Comparison of ENCODE assay signal across 1 cellular context in the genomic region with DNA sequence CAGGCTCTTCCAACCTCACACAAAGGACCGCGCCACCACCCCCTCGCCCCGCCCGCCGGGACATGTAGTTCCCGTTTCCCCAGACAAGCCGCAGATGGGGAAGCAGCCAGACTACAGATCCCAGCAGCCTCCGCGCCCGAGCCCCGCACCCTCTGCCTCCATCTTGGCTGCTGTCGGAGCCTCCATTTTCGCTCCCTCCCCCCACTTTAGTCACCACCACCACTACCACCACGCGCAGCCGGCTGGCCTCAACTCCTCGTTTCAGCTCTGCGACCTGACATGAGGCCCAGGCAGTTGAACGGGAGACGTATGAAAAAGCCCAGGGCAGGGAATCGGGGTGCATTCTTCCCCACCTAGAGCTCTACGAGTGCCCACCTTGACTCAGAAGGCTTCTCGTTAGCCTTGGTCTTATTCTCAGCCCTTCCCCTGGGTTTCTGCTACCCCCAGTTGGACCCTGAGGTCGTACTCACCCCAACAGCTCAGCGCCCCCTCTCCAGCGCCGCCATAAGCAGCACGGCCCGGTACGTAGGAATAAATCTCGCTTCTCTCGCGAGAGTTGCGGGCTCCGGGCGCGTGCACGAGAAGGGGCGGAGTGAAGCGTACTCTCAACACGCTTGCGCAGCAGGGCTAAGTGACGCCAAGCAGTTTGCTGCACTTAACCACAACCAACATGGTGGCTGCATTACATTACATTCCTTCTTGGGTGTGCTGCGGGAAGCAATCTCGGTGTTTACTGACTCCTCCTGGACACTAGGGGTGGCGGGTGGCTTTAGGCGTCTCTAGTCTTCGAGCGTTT.
TF ChIP-seq lines count a peak whose summit lies in the region.

A gene (minus strand): TSS at position 530 of the 796 bp plus-strand sequence. CDS start 18,094 bp downstream, outside the sequence.

TF ChIP-seq in K562, 482 proteins besides CTCF, POLR2A, EP300 and RAD21 (continued from another document and continues in another):
- TF ChIP-seq CEBPG (CRISPR knock-in tag; IDR thresholded peaks at IDR 0.05) (no peak), CEBPG (tag; conservative IDR thresholded peaks at IDR 0.05 in 1 of 2, IDR thresholded peaks at IDR 0.05 in 1 of 2) (no peak), ZNF717 (CRISPR knock-in tag; IDR thresholded peaks at IDR 0.05) (peak; percentile 16; the same call in 1 of the 2 replicates), HDGF (IDR thresholded peaks at IDR 0.05) (no peak; the same call in 1 of the 2 replicates), FIP1L1 (IDR thresholded peaks at IDR 0.05; ENCODE audit: low read depth, low read length, poor library complexity, severe bottlenecking) (peak; percentile 59), GTF2E2 (tag; IDR thresholded peaks at IDR 0.05) (peak; percentile 98), ATF7 (IDR thresholded peaks at IDR 0.05) (peak; percentile 90), HDAC6 (IDR thresholded peaks at IDR 0.05; ENCODE audit: low read depth, low read length) (peak; percentile 33; the same call in 1 of the 2 replicates), ZNF239 (CRISPR knock-in tag; IDR thresholded peaks at IDR 0.05) (peak; percentile 48; the same call in 1 of the 2 replicates), RBM39 (optimal IDR thresholded peaks at IDR 0.05; ENCODE audit: low read depth, low read length) (peak; percentile 96), HDAC2 (IDR thresholded peaks at IDR 0.05) (peak; percentile 35), ZBED1 (IDR thresholded peaks at IDR 0.05) (no peak), ZNF133 (CRISPR knock-in tag; IDR thresholded peaks at IDR 0.05) (no peak), HOXB6 (CRISPR knock-in tag; IDR thresholded peaks at IDR 0.05; ENCODE audit: borderline replicate concordance) (no peak), ESRRB (CRISPR knock-in tag; IDR thresholded peaks at IDR 0.05; ENCODE audit: borderline replicate concordance) (no peak), PHB2 (IDR thresholded peaks at IDR 0.05; ENCODE audit: low read depth) (peak; percentile 21; the same call in 1 of the 2 replicates), RUNX1 (IDR thresholded peaks at IDR 0.05; ENCODE audit: low read depth) (peak; percentile 86), ZNF146 (CRISPR knock-in tag; IDR thresholded peaks at IDR 0.05; ENCODE audit: unreplicated experiment) (no peak), STAG1 (CRISPR knock-in tag; IDR thresholded peaks at IDR 0.05; ENCODE audit: borderline replicate concordance) (no peak), DMBX1 (CRISPR knock-in tag; IDR thresholded peaks at IDR 0.05; ENCODE audit: borderline replicate concordance) (peak; percentile 60; the same call in 1 of the 2 replicates), TSC22D4 (tag; IDR thresholded peaks at IDR 0.05) (no peak), NRF1 (conservative IDR thresholded peaks at IDR 0.05 in 1 of 2, IDR thresholded peaks at IDR 0.05 in 1 of 2) (peak; percentile 98), DNMT1 (IDR thresholded peaks at IDR 0.05) (0 out of 2 replicates have a peak, but pooled peaks have one; percentile 25), GTF2F1 (IDR thresholded peaks at IDR 0.05; ENCODE audit: low read depth, low read length) (peak; percentile 93), C11orf30 (IDR thresholded peaks at IDR 0.05; ENCODE audit: low read depth) (peak; percentile 55; the same call in 1 of the 2 replicates), COPS2 (conservative IDR thresholded peaks at IDR 0.05) (no peak), ZFP36 (IDR thresholded peaks at IDR 0.05; ENCODE audit: low read depth, low read length, partially characterized antibody) (peak; percentile 32), HMGN3 (IDR thresholded peaks at IDR 0.05; ENCODE audit: borderline replicate concordance, extremely low read depth, insufficient read length, low read depth, low read length) (peak; percentile 56), ZNF121 (CRISPR knock-in tag; conservative IDR thresholded peaks at IDR 0.05) (no peak), ZC3H4 (CRISPR knock-in tag; IDR thresholded peaks at IDR 0.05; ENCODE audit: borderline replicate concordance) (no peak), GATA2 (CRISPR knock-in tag; IDR thresholded peaks at IDR 0.05) (no peak), XRCC4 (IDR thresholded peaks at IDR 0.05; ENCODE audit: extremely low read depth, insufficient read depth, insufficient read length) (no peak), ZFP30 (CRISPR knock-in tag; IDR thresholded peaks at IDR 0.05; ENCODE audit: borderline replicate concordance) (no peak), MCM7 (IDR thresholded peaks at IDR 0.05) (no peak), JUNB (CRISPR knock-in tag; conservative IDR thresholded peaks at IDR 0.05) (no peak), POLR3G (IDR thresholded peaks at IDR 0.05; ENCODE audit: extremely low read depth, insufficient read length, insufficient replicate concordance) (no peak), LARP7 (IDR thresholded peaks at IDR 0.05) (peak; percentile 90; the same call in 1 of the 2 replicates), CHD2 (IDR thresholded peaks at IDR 0.05; ENCODE audit: low read depth, low read length) (peak; percentile 98), MTA2 (IDR thresholded peaks at IDR 0.05; ENCODE audit: low read depth) (no peak), NCOA1 (IDR thresholded peaks at IDR 0.05; ENCODE audit: low read depth) (peak; percentile 61; the same call in 1 of the 2 replicates), NCOA6 (IDR thresholded peaks at IDR 0.05) (no peak), CBX5 (IDR thresholded peaks at IDR 0.05; ENCODE audit: borderline replicate concordance, low read depth) (peak; percentile 17; the same call in 1 of the 2 replicates), GATAD2A (IDR thresholded peaks at IDR 0.05) (peak; percentile 40; the same call in 1 of the 2 replicates), ZBTB8A (IDR thresholded peaks at IDR 0.05; ENCODE audit: partially characterized antibody) (no peak), TAF7 (tag; IDR thresholded peaks at IDR 0.05) (peak; percentile 99), SMARCA4 (IDR thresholded peaks at IDR 0.05) (0 out of 2 replicates have a peak, but pooled peaks have one; percentile 22), ARID1B (IDR thresholded peaks at IDR 0.05) (peak; percentile 61; the same call in 1 of the 2 replicates)
- TF ChIP-seq, protein P1, sequence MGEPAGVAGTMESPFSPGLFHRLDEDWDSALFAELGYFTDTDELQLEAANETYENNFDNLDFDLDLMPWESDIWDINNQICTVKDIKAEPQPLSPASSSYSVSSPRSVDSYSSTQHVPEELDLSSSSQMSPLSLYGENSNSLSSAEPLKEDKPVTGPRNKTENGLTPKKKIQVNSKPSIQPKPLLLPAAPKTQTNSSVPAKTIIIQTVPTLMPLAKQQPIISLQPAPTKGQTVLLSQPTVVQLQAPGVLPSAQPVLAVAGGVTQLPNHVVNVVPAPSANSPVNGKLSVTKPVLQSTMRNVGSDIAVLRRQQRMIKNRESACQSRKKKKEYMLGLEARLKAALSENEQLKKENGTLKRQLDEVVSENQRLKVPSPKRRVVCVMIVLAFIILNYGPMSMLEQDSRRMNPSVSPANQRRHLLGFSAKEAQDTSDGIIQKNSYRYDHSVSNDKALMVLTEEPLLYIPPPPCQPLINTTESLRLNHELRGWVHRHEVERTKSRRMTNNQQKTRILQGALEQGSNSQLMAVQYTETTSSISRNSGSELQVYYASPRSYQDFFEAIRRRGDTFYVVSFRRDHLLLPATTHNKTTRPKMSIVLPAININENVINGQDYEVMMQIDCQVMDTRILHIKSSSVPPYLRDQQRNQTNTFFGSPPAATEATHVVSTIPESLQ (CRISPR knock-in tag; IDR thresholded peaks at IDR 0.05): peak; percentile 25; the same call in 1 of the 2 replicates
- TF ChIP-seq, protein P2, sequence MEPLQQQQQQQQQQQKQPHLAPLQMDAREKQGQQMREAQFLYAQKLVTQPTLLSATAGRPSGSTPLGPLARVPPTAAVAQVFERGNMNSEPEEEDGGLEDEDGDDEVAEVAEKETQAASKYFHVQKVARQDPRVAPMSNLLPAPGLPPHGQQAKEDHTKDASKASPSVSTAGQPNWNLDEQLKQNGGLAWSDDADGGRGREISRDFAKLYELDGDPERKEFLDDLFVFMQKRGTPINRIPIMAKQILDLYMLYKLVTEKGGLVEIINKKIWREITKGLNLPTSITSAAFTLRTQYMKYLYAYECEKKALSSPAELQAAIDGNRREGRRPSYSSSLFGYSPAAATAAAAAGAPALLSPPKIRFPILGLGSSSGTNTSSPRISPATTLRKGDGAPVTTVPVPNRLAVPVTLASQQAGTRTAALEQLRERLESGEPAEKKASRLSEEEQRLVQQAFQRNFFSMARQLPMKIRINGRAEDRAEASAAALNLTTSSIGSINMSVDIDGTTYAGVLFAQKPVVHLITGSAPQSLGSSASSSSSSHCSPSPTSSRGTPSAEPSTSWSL (CRISPR knock-in tag; IDR thresholded peaks at IDR 0.05; ENCODE audit: borderline replicate concordance): peak; percentile 87; the same call in 1 of the 2 replicates
- TF ChIP-seq, protein P3, sequence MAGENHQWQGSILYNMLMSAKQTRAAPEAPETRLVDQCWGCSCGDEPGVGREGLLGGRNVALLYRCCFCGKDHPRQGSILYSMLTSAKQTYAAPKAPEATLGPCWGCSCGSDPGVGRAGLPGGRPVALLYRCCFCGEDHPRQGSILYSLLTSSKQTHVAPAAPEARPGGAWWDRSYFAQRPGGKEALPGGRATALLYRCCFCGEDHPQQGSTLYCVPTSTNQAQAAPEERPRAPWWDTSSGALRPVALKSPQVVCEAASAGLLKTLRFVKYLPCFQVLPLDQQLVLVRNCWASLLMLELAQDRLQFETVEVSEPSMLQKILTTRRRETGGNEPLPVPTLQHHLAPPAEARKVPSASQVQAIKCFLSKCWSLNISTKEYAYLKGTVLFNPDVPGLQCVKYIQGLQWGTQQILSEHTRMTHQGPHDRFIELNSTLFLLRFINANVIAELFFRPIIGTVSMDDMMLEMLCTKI (IDR thresholded peaks at IDR 0.05; ENCODE audit: partially characterized antibody): no peak
- TF ChIP-seq, protein P4, sequence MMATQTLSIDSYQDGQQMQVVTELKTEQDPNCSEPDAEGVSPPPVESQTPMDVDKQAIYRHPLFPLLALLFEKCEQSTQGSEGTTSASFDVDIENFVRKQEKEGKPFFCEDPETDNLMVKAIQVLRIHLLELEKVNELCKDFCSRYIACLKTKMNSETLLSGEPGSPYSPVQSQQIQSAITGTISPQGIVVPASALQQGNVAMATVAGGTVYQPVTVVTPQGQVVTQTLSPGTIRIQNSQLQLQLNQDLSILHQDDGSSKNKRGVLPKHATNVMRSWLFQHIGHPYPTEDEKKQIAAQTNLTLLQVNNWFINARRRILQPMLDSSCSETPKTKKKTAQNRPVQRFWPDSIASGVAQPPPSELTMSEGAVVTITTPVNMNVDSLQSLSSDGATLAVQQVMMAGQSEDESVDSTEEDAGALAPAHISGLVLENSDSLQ (IDR thresholded peaks at IDR 0.05): peak; percentile 38
- TF ChIP-seq, protein P5, sequence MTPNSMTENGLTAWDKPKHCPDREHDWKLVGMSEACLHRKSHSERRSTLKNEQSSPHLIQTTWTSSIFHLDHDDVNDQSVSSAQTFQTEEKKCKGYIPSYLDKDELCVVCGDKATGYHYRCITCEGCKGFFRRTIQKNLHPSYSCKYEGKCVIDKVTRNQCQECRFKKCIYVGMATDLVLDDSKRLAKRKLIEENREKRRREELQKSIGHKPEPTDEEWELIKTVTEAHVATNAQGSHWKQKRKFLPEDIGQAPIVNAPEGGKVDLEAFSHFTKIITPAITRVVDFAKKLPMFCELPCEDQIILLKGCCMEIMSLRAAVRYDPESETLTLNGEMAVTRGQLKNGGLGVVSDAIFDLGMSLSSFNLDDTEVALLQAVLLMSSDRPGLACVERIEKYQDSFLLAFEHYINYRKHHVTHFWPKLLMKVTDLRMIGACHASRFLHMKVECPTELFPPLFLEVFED (CRISPR knock-in tag; conservative IDR thresholded peaks at IDR 0.05): peak; percentile 87
- TF ChIP-seq, protein P6, sequence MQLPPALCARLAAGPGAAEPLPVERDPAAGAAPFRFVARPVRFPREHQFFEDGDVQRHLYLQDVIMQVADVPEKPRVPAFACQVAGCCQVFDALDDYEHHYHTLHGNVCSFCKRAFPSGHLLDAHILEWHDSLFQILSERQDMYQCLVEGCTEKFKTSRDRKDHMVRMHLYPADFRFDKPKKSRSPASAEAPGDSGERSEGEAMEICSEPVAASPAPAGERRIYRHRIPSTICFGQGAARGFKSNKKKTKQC (CRISPR knock-in tag; IDR thresholded peaks at IDR 0.05): peak; percentile 54; the same call in 1 of the 2 replicates
- TF ChIP-seq, protein P7, sequence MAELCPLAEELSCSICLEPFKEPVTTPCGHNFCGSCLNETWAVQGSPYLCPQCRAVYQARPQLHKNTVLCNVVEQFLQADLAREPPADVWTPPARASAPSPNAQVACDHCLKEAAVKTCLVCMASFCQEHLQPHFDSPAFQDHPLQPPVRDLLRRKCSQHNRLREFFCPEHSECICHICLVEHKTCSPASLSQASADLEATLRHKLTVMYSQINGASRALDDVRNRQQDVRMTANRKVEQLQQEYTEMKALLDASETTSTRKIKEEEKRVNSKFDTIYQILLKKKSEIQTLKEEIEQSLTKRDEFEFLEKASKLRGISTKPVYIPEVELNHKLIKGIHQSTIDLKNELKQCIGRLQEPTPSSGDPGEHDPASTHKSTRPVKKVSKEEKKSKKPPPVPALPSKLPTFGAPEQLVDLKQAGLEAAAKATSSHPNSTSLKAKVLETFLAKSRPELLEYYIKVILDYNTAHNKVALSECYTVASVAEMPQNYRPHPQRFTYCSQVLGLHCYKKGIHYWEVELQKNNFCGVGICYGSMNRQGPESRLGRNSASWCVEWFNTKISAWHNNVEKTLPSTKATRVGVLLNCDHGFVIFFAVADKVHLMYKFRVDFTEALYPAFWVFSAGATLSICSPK (IDR thresholded peaks at IDR 0.05; ENCODE audit: borderline replicate concordance): no peak
- TF ChIP-seq, protein P8, sequence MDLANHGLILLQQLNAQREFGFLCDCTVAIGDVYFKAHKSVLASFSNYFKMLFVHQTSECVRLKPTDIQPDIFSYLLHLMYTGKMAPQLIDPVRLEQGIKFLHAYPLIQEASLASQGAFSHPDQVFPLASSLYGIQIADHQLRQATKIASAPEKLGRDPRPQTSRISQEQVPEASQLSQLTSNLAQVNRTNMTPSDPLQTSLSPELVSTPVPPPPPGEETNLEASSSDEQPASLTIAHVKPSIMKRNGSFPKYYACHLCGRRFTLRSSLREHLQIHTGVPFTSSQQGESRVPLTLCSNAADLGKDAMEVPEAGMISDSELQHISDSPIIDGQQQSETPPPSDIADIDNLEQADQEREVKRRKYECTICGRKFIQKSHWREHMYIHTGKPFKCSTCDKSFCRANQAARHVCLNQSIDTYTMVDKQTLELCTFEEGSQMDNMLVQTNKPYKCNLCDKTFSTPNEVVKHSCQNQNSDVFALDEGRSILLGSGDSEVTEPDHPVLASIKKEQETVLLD (IDR thresholded peaks at IDR 0.05): peak; percentile 96
- TF ChIP-seq, protein P9, sequence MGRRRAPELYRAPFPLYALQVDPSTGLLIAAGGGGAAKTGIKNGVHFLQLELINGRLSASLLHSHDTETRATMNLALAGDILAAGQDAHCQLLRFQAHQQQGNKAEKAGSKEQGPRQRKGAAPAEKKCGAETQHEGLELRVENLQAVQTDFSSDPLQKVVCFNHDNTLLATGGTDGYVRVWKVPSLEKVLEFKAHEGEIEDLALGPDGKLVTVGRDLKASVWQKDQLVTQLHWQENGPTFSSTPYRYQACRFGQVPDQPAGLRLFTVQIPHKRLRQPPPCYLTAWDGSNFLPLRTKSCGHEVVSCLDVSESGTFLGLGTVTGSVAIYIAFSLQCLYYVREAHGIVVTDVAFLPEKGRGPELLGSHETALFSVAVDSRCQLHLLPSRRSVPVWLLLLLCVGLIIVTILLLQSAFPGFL (CRISPR knock-in tag; IDR thresholded peaks at IDR 0.05): no peak
- TF ChIP-seq, protein P10, sequence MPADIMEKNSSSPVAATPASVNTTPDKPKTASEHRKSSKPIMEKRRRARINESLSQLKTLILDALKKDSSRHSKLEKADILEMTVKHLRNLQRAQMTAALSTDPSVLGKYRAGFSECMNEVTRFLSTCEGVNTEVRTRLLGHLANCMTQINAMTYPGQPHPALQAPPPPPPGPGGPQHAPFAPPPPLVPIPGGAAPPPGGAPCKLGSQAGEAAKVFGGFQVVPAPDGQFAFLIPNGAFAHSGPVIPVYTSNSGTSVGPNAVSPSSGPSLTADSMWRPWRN (IDR thresholded peaks at IDR 0.05; ENCODE audit: low read depth): 0 out of 2 replicates have a peak, but pooled peaks have one; percentile 11
